Comparison of ENCODE assay signal across 24 cellular contexts in genomic region chr18:59706499-59706898, GRCh38. TPM values are rescaled to one million over a fixed set of nuclear protein-coding genes. Genes with fewer than 3 reads are reported as not detected.
"Had no signal": no experiment of that assay in that cellular context is flagged by ENCODE, and none has a peak within 500 bp of the region (broad histone marks: within the 10 kb centered on the region; RNA-seq: fewer than 3 reads in every experiment).

No MANE protein-coding gene starts in this region.

- H3K36me3 Mint-ChIP-seq: activated naive CD8-positive, alpha-beta T cell; natural killer cell had no signal

- H3K27me3 Mint-ChIP-seq: stimulated activated naive CD8-positive, alpha-beta T cell treated with anti-CD3 and anti-CD28 coated beads, Interleukin-15, Interleukin-2, amounts not matched to agents 100 ng/mL and 50 ng/mL, for 24 hours had no signal

- H3K27ac Mint-ChIP-seq: activated naive CD8-positive, alpha-beta T cell; activated T-helper 2 cell treated with anti-CD3 and anti-CD28 coated beads, Interferon-gamma antibody, Interleukin-2, Interleukin-4, amounts not matched to agents 10 μg/mL and 5 μg/mL and 100 μg/mL, durations not matched to agents 14 hours and 24 hours and 36 hours; natural killer cell; progenitor cell of endocrine pancreas; stimulated activated naive CD8-positive, alpha-beta T cell treated with anti-CD3 and anti-CD28 coated beads, Interleukin-15, Interleukin-2, amounts not matched to agents 100 ng/mL and 50 ng/mL, for 24 hours had no signal

- ATAC-seq: activated T-cell treated with anti-CD3 and anti-CD28 coated beads, Interleukin-2, amount 50 U/mL, for 4 hours; gastroesophageal sphincter; heart left ventricle; natural killer cell had no signal

- H3K9me3 Mint-ChIP-seq: activated T-cell treated with anti-CD3 and anti-CD28 coated beads, Interleukin-2, amount 50 U/mL, for 4 hours; activated T-helper 2 cell treated with anti-CD3 and anti-CD28 coated beads, Interferon-gamma antibody, Interleukin-2, Interleukin-4, amounts not matched to agents 10 μg/mL and 5 μg/mL and 100 μg/mL, durations not matched to agents 14 hours and 24 hours and 36 hours; central memory CD8-positive, alpha-beta T cell; stimulated activated naive CD8-positive, alpha-beta T cell treated with anti-CD3 and anti-CD28 coated beads, Interleukin-15, Interleukin-2, amounts not matched to agents 100 ng/mL and 50 ng/mL, for 24 hours had no signal

- DNase-seq: activated CD4-positive, alpha-beta T cell treated with anti-CD3 and anti-CD28 coated beads for 4 hours; activated CD4-positive, alpha-beta T cell treated with anti-CD3 and anti-CD28 coated beads, Interleukin-2, amount 50 U/mL, for 48 hours; activated CD4-positive, CD25-positive, alpha-beta regulatory T cell; activated CD8-positive, alpha-beta memory T cell treated with anti-CD3 and anti-CD28 coated beads, Interleukin-2, amount 50 U/mL, for 48 hours; activated naive CD4-positive, alpha-beta T cell; activated T-cell treated with anti-CD3 and anti-CD28 coated beads, Interleukin-2, amount 50 U/mL, for 4 hours; adrenal gland; brain microvascular endothelial cell; effector memory CD4-positive, alpha-beta T cell; heart left ventricle; left lung; natural killer cell; retina; stimulated activated CD4-positive, alpha-beta T cell treated with anti-CD3 and anti-CD28 coated beads, Interleukin-4, amount 100 ng/mL, for 24 hours; T-helper 9 cell; tibial artery had no signal

- H3K4me3 Mint-ChIP-seq: activated naive CD8-positive, alpha-beta T cell; activated T-cell treated with anti-CD3 and anti-CD28 coated beads, Interleukin-2, amount 50 U/mL, for 4 hours; central memory CD8-positive, alpha-beta T cell; natural killer cell; stimulated activated naive CD8-positive, alpha-beta T cell treated with anti-CD3 and anti-CD28 coated beads, Interleukin-15, Interleukin-2, amounts not matched to agents 100 ng/mL and 50 ng/mL, for 24 hours had no signal

- H3K4me1 Mint-ChIP-seq: central memory CD8-positive, alpha-beta T cell; natural killer cell had no signal

RNA-seq across cellular contexts. Expression of gene CCBE1, which starts 9.3 kb away (rescaled TPM):
- total RNA-seq: activated CD8-positive, alpha-beta memory T cell treated with anti-CD3 and anti-CD28 coated beads for 36 hours; activated T-helper 2 cell treated with anti-CD3 and anti-CD28 coated beads, Interferon-gamma antibody, Interleukin-2, Interleukin-4, amounts not matched to agents 10 μg/mL and 5 μg/mL and 100 μg/mL, durations not matched to agents 14 hours and 24 hours and 36 hours; T-helper 1 cell treated with Interleukin-12 subunit alpha and Interleukin-12 subunit beta and Interleukin-4 antibody, amounts not matched to agents 30 ng/mL and 1 ng/mL, for 36 hours had no signal
